Comparison of ENCODE assay signal across 8 cellular contexts in genomic region chr1:202807926-202808757, GRCh38. TPM values are rescaled to one million over a fixed set of nuclear protein-coding genes. Genes with fewer than 3 reads are reported as not detected.
DNase-seq lines count a peak whose midpoint lies in the region; ATAC-seq and TF ChIP-seq lines count a peak whose summit lies in the region.

TSS of gene KDM5B (minus strand) at chr1:202808421. CDS start at chr1:202808305, 116 bp downstream.

- peak within 1 kb of the TSS; percentile 71 for H3K27ac Mint-ChIP-seq in activated CD4-positive, alpha-beta memory T cell treated with anti-CD3 and anti-CD28 coated beads, Interleukin-2, amount 10 ng/mL, durations not matched to agents 7 days and 5 days

- H3K4me3 ChIP-seq in liver (ENCODE audit: low read depth in 1 of 3, low read length in 3 of 3): peak within 1 kb of the TSS; percentile 82 to 99 (median 98)

- peaks cover 1 to 26% (median 18%) of the 10 kb centered on the region in 4 donors for H3K4me1 ChIP-seq in liver (ENCODE audit: control insufficient read depth in 4 of 4, insufficient read depth in 4 of 4, low read length in 3 of 4)

- CTCF ChIA-PET in activated CD4-positive, alpha-beta memory T cell treated with anti-CD3 and anti-CD28 coated beads, Interleukin-2, amount 10 ng/mL, durations not matched to agents 7 days and 5 days (lab: Charles Lee): no interaction called here

- DNase-seq in NCI-H1436 (lab: John Stamatoyannopoulos, UW) (peak; percentile 48), NCI-H1436 treated with DMSO at 0.1 percent for 48 hours (lab: John Stamatoyannopoulos, UW) (no peak), NCI-H510A (lab: John Stamatoyannopoulos, UW) (peak; percentile 67), ecto neural progenitor cell (ENCODE audit: low spot score) (peak; percentile 88)
- DNase-seq in activated CD4-positive, alpha-beta memory T cell treated with anti-CD3 and anti-CD28 coated beads, Interleukin-2, amount 10 ng/mL, durations not matched to agents 7 days and 5 days: peak; percentile 74
- DNase-seq in stimulated activated CD4-positive, alpha-beta T cell treated with anti-CD3 and anti-CD28 coated beads, Interleukin-2, amount 100 ng/mL, for 48 hours: peak; percentile 50 to 58

- H3K9me3 Mint-ChIP-seq in activated CD4-positive, alpha-beta memory T cell treated with anti-CD3 and anti-CD28 coated beads, Interleukin-2, amount 10 ng/mL, durations not matched to agents 7 days and 5 days: no peaks in the 10 kb centered on the region

- H3K4me1 Mint-ChIP-seq in activated CD4-positive, alpha-beta memory T cell treated with anti-CD3 and anti-CD28 coated beads, Interleukin-2, amount 10 ng/mL, durations not matched to agents 7 days and 5 days: peaks cover 63% of the 10 kb centered on the region

- no peaks in the 10 kb centered on the region for H3K9me3 ChIP-seq in liver (ENCODE audit: control insufficient read depth in 4 of 4, low read length in 3 of 4)

- no peaks in the 10 kb centered on the region for H3K27me3 ChIP-seq in liver (ENCODE audit: control insufficient read depth in 4 of 4, insufficient read depth in 4 of 4, low read length in 3 of 4)

- H3K4me3 Mint-ChIP-seq in activated CD4-positive, alpha-beta memory T cell treated with anti-CD3 and anti-CD28 coated beads, Interleukin-2, amount 10 ng/mL, durations not matched to agents 7 days and 5 days: peak within 1 kb of the TSS; percentile 77

- POLR2A ChIA-PET in activated CD4-positive, alpha-beta memory T cell treated with anti-CD3 and anti-CD28 coated beads, Interleukin-2, amount 10 ng/mL, durations not matched to agents 7 days and 5 days (lab: Charles Lee): interaction anchor here (0.7 to 1.8 kb wide), 8 partner anchors 9 to 199 kb away, joined by 3 to 10 read pairs (median 3); partner anchors contain the start of genes RABIF and TMEM183A

- no peaks in the 10 kb centered on the region for H3K36me3 ChIP-seq in liver (ENCODE audit: control insufficient read depth in 4 of 4, insufficient read depth in 3 of 4, low read depth in 1 of 4, low read length in 3 of 4)

- no peak for ATAC-seq in GM18873 (IDR thresholded peaks at IDR 0.05; ENCODE audit: low FRiP score, unreplicated experiment)

- TF ChIP-seq CTCF in liver (IDR thresholded peaks at IDR 0.05; ENCODE audit: low read depth, low read length, missing input control): no peak

- TF ChIP-seq RAD21 in liver (IDR thresholded peaks at IDR 0.05): peak in 1 of 2 donors; percentile 4

- WGBS in liver: under 1% methylated on average over 84 of the region's 84 CpGs

- H3K9ac ChIP-seq in liver (ENCODE audit: low read depth in 1 of 2, low read length in 2 of 2): peak within 1 kb of the TSS; percentile 40 to 79

- peaks cover 7% of the 10 kb centered on the region for H3K36me3 Mint-ChIP-seq in activated CD4-positive, alpha-beta memory T cell treated with anti-CD3 and anti-CD28 coated beads, Interleukin-2, amount 10 ng/mL, durations not matched to agents 7 days and 5 days (ENCODE audit: low read depth)

- peaks cover 18% of the 10 kb centered on the region for H3K27me3 Mint-ChIP-seq in activated CD4-positive, alpha-beta memory T cell treated with anti-CD3 and anti-CD28 coated beads, Interleukin-2, amount 10 ng/mL, durations not matched to agents 7 days and 5 days

- H3K27ac ChIP-seq in liver (ENCODE audit: low read depth in 1 of 2, low read length in 2 of 2): peak within 1 kb of the TSS; percentile 60 to 72

TF ChIP-seq in liver, 16 proteins besides CTCF, POLR2A, EP300 and RAD21:
- TF ChIP-seq HNF4G (IDR thresholded peaks at IDR 0.05): no peak
- peak; percentile 28 for TF ChIP-seq YY1 (IDR thresholded peaks at IDR 0.05)
- TF ChIP-seq FOXA1 (IDR thresholded peaks at IDR 0.05): no peak
- TF ChIP-seq RXRA (IDR thresholded peaks at IDR 0.05): no peak
- TF ChIP-seq EGR1 (IDR thresholded peaks at IDR 0.05; ENCODE audit: low read depth in 2 of 2): no peak
- no peak for TF ChIP-seq FOXA2 (IDR thresholded peaks at IDR 0.05)
- TF ChIP-seq NR2F2 (IDR thresholded peaks at IDR 0.05): no peak
- no peak for TF ChIP-seq HNF4A (conservative IDR thresholded peaks at IDR 0.05)

RNA-seq across cellular contexts. Expression of gene KDM5B, which starts in this region (rescaled TPM):
- total RNA-seq in activated CD4-positive, alpha-beta memory T cell treated with anti-CD3 and anti-CD28 coated beads, Interleukin-2, amount 10 ng/mL, durations not matched to agents 7 days and 5 days: 10 to 100 TPM; 59.5 to 70.3 TPM
- total RNA-seq in liver: 10 to 100 TPM; 19.6 to 33.7 TPM
- 10 to 100 TPM in 1 of 2 donors, 1 to 10 TPM in 1; 3.4 to 10.0 TPM for polyA plus RNA-seq in liver
